Comparison of ENCODE assay signal across 1 cellular context in genomic region chr2:47402555-47402804, GRCh38.
A peak's percentile ranks its signal among the peaks of the same experiment; 100 is the strongest.
TF ChIP-seq lines count a peak whose summit lies in the region.

No MANE protein-coding gene starts in this region.

TF ChIP-seq in K562, 482 proteins besides CTCF, POLR2A, EP300 and RAD21:
- TF ChIP-seq NKRF (IDR thresholded peaks at IDR 0.05; ENCODE audit: borderline replicate concordance) (peak; percentile 22; the same call in 1 of the 2 replicates), ARNT (IDR thresholded peaks at IDR 0.05) (no peak), JUND (IDR thresholded peaks at IDR 0.05; ENCODE audit: borderline replicate concordance, low read depth, low read length) (0 out of 2 replicates have a peak, but pooled peaks have one; percentile 24), JUND (tag; IDR thresholded peaks at IDR 0.05; ENCODE audit: borderline replicate concordance, low read depth, low read length) (no peak), ATF3 (IDR thresholded peaks at IDR 0.05) (0 out of 2 replicates have a peak, but pooled peaks have one; percentile 8), ATF3 (CRISPR knock-in tag; conservative IDR thresholded peaks at IDR 0.05) (no peak), CREB3L1 (IDR thresholded peaks at IDR 0.05; ENCODE audit: borderline replicate concordance, low read depth) (0 out of 2 replicates have a peak, but pooled peaks have one; percentile 16), POLR2H (tag; IDR thresholded peaks at IDR 0.05; ENCODE audit: low read depth) (0 out of 2 replicates have a peak, but pooled peaks have one; percentile 18), ZNF395 (CRISPR knock-in tag; IDR thresholded peaks at IDR 0.05) (no peak), FOXJ2 (tag; IDR thresholded peaks at IDR 0.05) (0 out of 2 replicates have a peak, but pooled peaks have one; percentile 48), MBD1 (CRISPR knock-in tag; IDR thresholded peaks at IDR 0.05) (peak; percentile 52; the same call in 1 of the 2 replicates), PHF21A (IDR thresholded peaks at IDR 0.05; ENCODE audit: borderline replicate concordance, low read depth) (0 out of 2 replicates have a peak, but pooled peaks have one; percentile 51), SIN3A (IDR thresholded peaks at IDR 0.05; ENCODE audit: borderline replicate concordance in 2 of 2, control insufficient read depth in 1 of 2, low read depth in 2 of 2, low read length in 2 of 2) (0 out of 4 replicates have a peak, but pooled peaks of 1 of the 2 experiments have one; percentile 20), HMG20B (CRISPR knock-in tag; IDR thresholded peaks at IDR 0.05) (no peak)
